28 cellular contexts compared by ENCODE assay signal in genomic region chr20:51924509-51924908, GRCh38.
"Had no signal": no experiment of that assay in that cellular context is flagged by ENCODE, and none has a peak within 500 bp of the region (broad histone marks: within the 10 kb centered on the region; RNA-seq: fewer than 3 reads in every experiment).

No MANE protein-coding gene starts in this region.

- H3K4me3 ChIP-seq: colonic mucosa, coronary artery, dorsolateral prefrontal cortex, esophagus muscularis mucosa, esophagus squamous epithelium, gastrocnemius medialis, gastroesophageal sphincter, heart left ventricle, heart right ventricle had no signal

- H3K27ac ChIP-seq: colonic mucosa, coronary artery, dorsolateral prefrontal cortex, epithelial cell of prostate, esophagus muscularis mucosa, esophagus squamous epithelium, foreskin keratinocyte, gastrocnemius medialis, gastroesophageal sphincter, heart left ventricle, heart right ventricle had no signal

- H3K9me3 ChIP-seq: colonic mucosa, esophagus muscularis mucosa, esophagus squamous epithelium, gastrocnemius medialis, gastroesophageal sphincter, heart left ventricle, heart right ventricle had no signal

- ATAC-seq: effector memory CD8-positive, alpha-beta T cell; esophagus mucosa; foreskin keratinocyte; gastrocnemius medialis; gastroesophageal sphincter; heart left ventricle; heart right ventricle had no signal

- DNase-seq: colonic mucosa; cortex of kidney; dermis blood vessel endothelial cell; dorsolateral prefrontal cortex; effector CD4-positive, alpha-beta T cell; effector CD8-positive, alpha-beta T cell; effector memory CD4-positive, alpha-beta T cell; effector memory CD8-positive, alpha-beta T cell; endodermal cell; erythroblast; esophagus squamous epithelium; foreskin fibroblast; foreskin keratinocyte; foreskin melanocyte; gastrocnemius medialis; glutamatergic neuron; head of caudate nucleus; heart left ventricle; heart right ventricle had no signal

- H3K4me1 ChIP-seq: colonic mucosa, esophagus muscularis mucosa, esophagus squamous epithelium, foreskin keratinocyte, gastrocnemius medialis, gastroesophageal sphincter, heart left ventricle had no signal

- H3K27me3 ChIP-seq: colonic mucosa, dorsolateral prefrontal cortex, esophagus squamous epithelium, foreskin keratinocyte, gastrocnemius medialis, gastroesophageal sphincter, heart left ventricle had no signal

- H3K36me3 ChIP-seq: colonic mucosa, esophagus muscularis mucosa, esophagus squamous epithelium, gastrocnemius medialis, gastroesophageal sphincter, heart left ventricle, heart right ventricle had no signal

- FAIRE-seq: colon, endometrium, endothelial cell of umbilical vein, frontal cortex had no signal
